ENCODE assay signal across 13 cellular contexts in genomic region chr4:41866799-41867677, GRCh38.
DNase-seq lines count a peak whose midpoint lies in the region; ATAC-seq and TF ChIP-seq lines count a peak whose summit lies in the region.
"Had no signal": no experiment of that assay in that cellular context is flagged by ENCODE, and none has a peak within 500 bp of the region (broad histone marks: within the 10 kb centered on the region; RNA-seq: fewer than 3 reads in every experiment).

No MANE protein-coding gene starts in this region.

- TF ChIP-seq CTCF in cardiac muscle cell (IDR thresholded peaks at IDR 0.05; ENCODE audit: low read depth, low read length) (no peak), spleen (IDR thresholded peaks at IDR 0.05 in 8 of 11, conservative IDR thresholded peaks at IDR 0.05 in 3 of 11) (no peak)

- no peaks in the 10 kb centered on the region for H3K36me3 ChIP-seq in cardiac muscle cell
- H3K36me3 ChIP-seq in spleen, result no peaks in the 10 kb centered on the region

- H3K27ac ChIP-seq in cardiac muscle cell (no peak overlapping the region), spleen (no peak overlapping the region)

- WGBS in spleen, 5 donors, result 5 to 6% (median 5%) methylated on average over 28 to 55 of the region's 55 CpGs

- no peak overlapping the region for H3K27ac Mint-ChIP-seq in activated naive CD8-positive, alpha-beta T cell treated with anti-CD3 and anti-CD28 coated beads, Interleukin-2, amount 50 U/mL, for 24 hours
- H3K27ac Mint-ChIP-seq: activated T-cell treated with anti-CD3 and anti-CD28 coated beads, Interleukin-2, amount 50 U/mL, for 24 hours; memory B cell had no signal

- peaks cover 1% of the 10 kb centered on the region for H3K36me3 Mint-ChIP-seq in activated naive CD8-positive, alpha-beta T cell treated with anti-CD3 and anti-CD28 coated beads, Interleukin-2, amount 50 U/mL, for 24 hours (ENCODE audit: low read depth)
- H3K36me3 Mint-ChIP-seq: memory B cell had no signal

- no peak for TF ChIP-seq POLR2A in spleen (IDR thresholded peaks at IDR 0.05)

- peak in 1 of 2 donors; percentile 46 for DNase-seq in cardiac muscle cell (ENCODE audit: low read depth in 1 of 2, low spot score in 1 of 2)
- no peak for DNase-seq in cardiac septum (ENCODE audit: low spot score)
- DNase-seq in activated naive CD8-positive, alpha-beta T cell treated with anti-CD3 and anti-CD28 coated beads, Interleukin-2, amount 50 U/mL, for 24 hours, result no peak
- DNase-seq in iPS-NIHi11 (ENCODE audit: low spot score), result peak; percentile 33
- peak; percentile 52 for DNase-seq in spleen
- DNase-seq in activated naive CD4-positive, alpha-beta T cell treated with anti-CD3 and anti-CD28 coated beads, Interleukin-2, amount 50 U/mL, for 16 hours, result no peak
- DNase-seq in GM19238 (ENCODE audit: insufficient read length, low spot score), result no peak
- DNase-seq in HK-2 (ENCODE audit: unreplicated experiment), result no peak
- DNase-seq: activated CD4-positive, CD25-positive, alpha-beta regulatory T cell treated with anti-CD3 and anti-CD28 coated beads, Interleukin-2, amount 50 U/mL, for 72 hours; activated T-cell treated with anti-CD3 and anti-CD28 coated beads, Interleukin-2, amount 50 U/mL, for 24 hours; NCI-H1436 had no signal

- no peak overlapping the region for H3K4me3 Mint-ChIP-seq in activated naive CD8-positive, alpha-beta T cell treated with anti-CD3 and anti-CD28 coated beads, Interleukin-2, amount 50 U/mL, for 24 hours
- H3K4me3 Mint-ChIP-seq: activated T-cell treated with anti-CD3 and anti-CD28 coated beads, Interleukin-2, amount 50 U/mL, for 24 hours; memory B cell had no signal

- H3K4me1 Mint-ChIP-seq in activated naive CD8-positive, alpha-beta T cell treated with anti-CD3 and anti-CD28 coated beads, Interleukin-2, amount 50 U/mL, for 24 hours, result peaks cover 7% of the 10 kb centered on the region

- H3K27me3 ChIP-seq in cardiac muscle cell (peaks cover 100% of the 10 kb centered on the region), spleen (replicated peaks in 1 of 7) (peaks cover 0 to 96% (median 66%) of the 10 kb centered on the region in 7 donors)

- H3K4me1 ChIP-seq in cardiac muscle cell (ENCODE audit: low read depth), result no peaks in the 10 kb centered on the region
- H3K4me1 ChIP-seq in spleen, result peaks cover 2 to 22% (median 16%) of the 10 kb centered on the region in 6 donors

- H3K9me3 ChIP-seq in cardiac muscle cell (ENCODE audit: low read depth) (no peaks in the 10 kb centered on the region), spleen (no peaks in the 10 kb centered on the region)

- ATAC-seq in activated naive CD8-positive, alpha-beta T cell treated with anti-CD3 and anti-CD28 coated beads, Interleukin-2, amount 50 U/mL, for 24 hours, result peak; percentile 46
- ATAC-seq: SK-N-SH treated with all-trans-retinoic acid at 6 μM for 48 hours had no signal

- intact Hi-C loops in cardiac septum (cut with DNase I) (no loop called here), spleen (cut with DNase I; ENCODE audit: low total_unique reads) (no loop called here)

- peaks cover 65% of the 10 kb centered on the region for H3K27me3 Mint-ChIP-seq in activated naive CD8-positive, alpha-beta T cell treated with anti-CD3 and anti-CD28 coated beads, Interleukin-2, amount 50 U/mL, for 24 hours

- H3K9me3 Mint-ChIP-seq in activated naive CD8-positive, alpha-beta T cell treated with anti-CD3 and anti-CD28 coated beads, Interleukin-2, amount 50 U/mL, for 24 hours, result no peaks in the 10 kb centered on the region
- H3K9me3 Mint-ChIP-seq: activated T-cell treated with anti-CD3 and anti-CD28 coated beads, Interleukin-2, amount 50 U/mL, for 24 hours; memory B cell had no signal

- H3K4me3 ChIP-seq in cardiac muscle cell (peak overlapping the region; percentile 22), spleen (peak overlapping the region in 1 of 8 donors; percentile 15)

Comparison
In these comparisons a context has a peak if more than half of its experiments do, and no peak if none do; other contexts are left out.
1. DNase-seq: peak in iPS-NIHi11 (single experiment) and spleen (single experiment); none in cardiac septum (single experiment), activated naive CD8-positive, alpha-beta T cell treated with anti-CD3 and anti-CD28 coated beads, Interleukin-2, amount 50 U/mL, for 24 hours (single experiment), activated naive CD4-positive, alpha-beta T cell treated with anti-CD3 and anti-CD28 coated beads, Interleukin-2, amount 50 U/mL, for 16 hours (single experiment), GM19238 (single experiment) and HK-2 (single experiment).